ENCODE assay signal across 10 cellular contexts in genomic region chr6:16965679-16966078, GRCh38.
A peak's percentile ranks its signal among the peaks of the same experiment; 100 is the strongest.
DNase-seq lines count a peak whose midpoint lies in the region; ATAC-seq, FAIRE-seq and TF ChIP-seq lines count a peak whose summit lies in the region.
"Had no signal": no experiment of that assay in that cellular context is flagged by ENCODE, and none has a peak within 500 bp of the region (broad histone marks: within the 10 kb centered on the region; RNA-seq: fewer than 3 reads in every experiment).

No MANE protein-coding gene starts in this region.

- dilution Hi-C loops in IMR-90 (cut with HindIII; ENCODE audit: low sequenced_read_pairs, unreplicated experiment) = no loop called here

- no peak overlapping the region for H2BK5ac ChIP-seq in IMR-90 (ENCODE audit: low read depth, low read length, poor library complexity, severe bottlenecking)

- CTCF ChIA-PET in IMR-90 (lab: Yijun Ruan, JAX) (interaction anchor here (0.6 to 3.1 kb wide), 13 partner anchors 15 to 626 kb away, joined by 3 to 21 read pairs (median 3); no protein-coding TSS in a partner anchor), RWPE1 (lab: Yijun Ruan, JAX) (interaction anchor here (0.6 to 1.9 kb wide), 15 partner anchors 11 to 606 kb away, joined by 3 to 20 read pairs (median 3); no protein-coding TSS in a partner anchor), K562 (lab: Yijun Ruan, JAX; ENCODE audit: low intra/inter-chr PET ratio) (interaction anchor here (1.3 kb wide), 1 partner anchor 634 kb away, joined by 3 read pairs; no protein-coding TSS in a partner anchor)

- no peak overlapping the region for H3K56ac ChIP-seq in IMR-90 (ENCODE audit: extremely low read depth, insufficient read depth, low read length)

- H2BK120ac ChIP-seq in IMR-90 (ENCODE audit: low read depth, low read length) = no peak overlapping the region

- H3K4ac ChIP-seq in IMR-90 (ENCODE audit: low read depth, low read length) = peak overlapping the region; percentile 27

- no peaks in the 10 kb centered on the region for H3K79me1 ChIP-seq in IMR-90 (ENCODE audit: low read depth in 1 of 2, low read length in 2 of 2)

- H3K4me1 ChIP-seq in IMR-90 (ENCODE audit: control insufficient read depth, insufficient read depth, low read length) = peaks cover 21% of the 10 kb centered on the region
- H3K4me1 ChIP-seq in K562 (replicated peaks in 1 of 2; ENCODE audit: control insufficient read depth in 2 of 2, insufficient read depth in 2 of 2, low read length in 2 of 2) = no peaks in the 10 kb centered on the region
- no peaks in the 10 kb centered on the region for H3K4me1 ChIP-seq in pancreas
- H3K4me1 ChIP-seq: Caco-2 had no signal

- no peak for TF ChIP-seq EP300 in K562 (IDR thresholded peaks at IDR 0.05; ENCODE audit: low read length)

- H4K20me1 ChIP-seq in IMR-90 (ENCODE audit: insufficient read depth, low read length) = no peaks in the 10 kb centered on the region
- no peaks in the 10 kb centered on the region for H4K20me1 ChIP-seq in K562 (replicated peaks; ENCODE audit: control insufficient read depth, insufficient read depth, low read length)

- FAIRE-seq in K562 (lab: Jason Lieb, UNC) = no peak
- no peak for FAIRE-seq in pancreas (lab: Jason Lieb, UNC)
- FAIRE-seq: GM18507 had no signal

- no peak for TF ChIP-seq RAD21 in IMR-90 (IDR thresholded peaks at IDR 0.05; ENCODE audit: low read length)
- no peak for TF ChIP-seq RAD21 in K562 (CRISPR knock-in tag; conservative IDR thresholded peaks at IDR 0.05 in 1 of 2, IDR thresholded peaks at IDR 0.05 in 1 of 2)

- DNase-seq in IMR-90 (no peak), RWPE1 (ENCODE audit: low spot score) (peak; percentile 13), K562 (ENCODE audit: extremely low read depth in 1 of 4, low spot score in 3 of 4) (no peak), NCI-H1930 (lab: John Stamatoyannopoulos, UW) (no peak), RKO (ENCODE audit: low spot score) (no peak), pancreas (no peak)
- DNase-seq: Caco-2; CD8-positive, alpha-beta memory T cell had no signal

- TF ChIP-seq CTCF in IMR-90 (conservative IDR thresholded peaks at IDR 0.05; ENCODE audit: low read depth, low read length) (no peak), RWPE1 (conservative IDR thresholded peaks at IDR 0.05; ENCODE audit: low read depth) (no peak), K562 (IDR thresholded peaks at IDR 0.05 in 2 of 3, conservative IDR thresholded peaks at IDR 0.05 in 1 of 3; ENCODE audit: insufficient read depth in 2 of 3, low read depth in 1 of 3, low read length in 3 of 3) (no peak), pancreas (IDR thresholded peaks at IDR 0.05) (no peak)

- H3K9ac ChIP-seq in IMR-90 (ENCODE audit: low read depth, low read length) (no peak overlapping the region), K562 (ENCODE audit: insufficient read depth in 1 of 2, low read depth in 2 of 2, low read length in 2 of 2) (no peak overlapping the region)

- peaks cover 15% of the 10 kb centered on the region for H3K9me1 ChIP-seq in IMR-90 (ENCODE audit: insufficient read depth, low read length)
- H3K9me1 ChIP-seq in K562 (ENCODE audit: control insufficient read depth, insufficient read depth, low read length) = no peaks in the 10 kb centered on the region

- no peak overlapping the region for H3K4me2 ChIP-seq in IMR-90 (ENCODE audit: low read depth, low read length)
- no peak overlapping the region for H3K4me2 ChIP-seq in K562 (ENCODE audit: insufficient read depth, low read length)

- no peak overlapping the region for H3K14ac ChIP-seq in IMR-90 (replicated peaks; ENCODE audit: low read depth, low read length)

- ATAC-seq in IMR-90 (ENCODE audit: low read depth) (no peak), K562 (no peak), GM21576 (IDR thresholded peaks at IDR 0.05; ENCODE audit: unreplicated experiment) (no peak), pancreas (no peak)

- no peak overlapping the region for H2AK9ac ChIP-seq in IMR-90 (replicated peaks; ENCODE audit: low read depth, low read length, poor library complexity)

- TF ChIP-seq POLR2A in IMR-90 (IDR thresholded peaks at IDR 0.05; ENCODE audit: low read depth, low read length) (no peak), K562 (conservative IDR thresholded peaks at IDR 0.05) (no peak)

- H3K23ac ChIP-seq in IMR-90 (ENCODE audit: low read depth, low read length) = no peak overlapping the region

- no peak overlapping the region for H2BK20ac ChIP-seq in IMR-90 (ENCODE audit: low read depth, low read length)

- H3K4me3 ChIP-seq in IMR-90 (ENCODE audit: insufficient read depth, low read depth, low read length) (no peak overlapping the region), K562 (no peak overlapping the region), pancreas (no peak overlapping the region)

- H4K5ac ChIP-seq in IMR-90 (ENCODE audit: low read depth, low read length) = no peak overlapping the region

- intact Hi-C loops in IMR-90 (cut with micrococcal nuclease) (loop anchor here (1.0 to 10.0 kb wide), 6 partner anchors 121 to 631 kb away; no protein-coding TSS in a partner anchor), K562 (cut with micrococcal nuclease) (loop anchor here (5.0 to 10.0 kb wide), 3 partner anchors 201 to 633 kb away; partner anchors contain the start of gene ATXN1), pancreas (cut with DNase I) (no loop called here)

- no peak overlapping the region; the same call in 1 of the 2 replicates for H2AK5ac ChIP-seq in IMR-90 (ENCODE audit: low read depth, low read length)

- H4K91ac ChIP-seq in IMR-90 (ENCODE audit: insufficient read depth, low read depth, low read length) = no peak overlapping the region

- no peaks in the 10 kb centered on the region for H3K79me2 ChIP-seq in K562 (ENCODE audit: control insufficient read depth, insufficient read depth, low read length)

- peak overlapping the region in 1 of 2 experiments; percentile 14; a peak in 1 of 4 replicates for H4K8ac ChIP-seq in IMR-90 (ENCODE audit: low read depth in 2 of 2, low read length in 2 of 2)

- in situ Hi-C loops in IMR-90 (cut with MboI; ENCODE audit: low sequenced_read_pairs) (loop anchor here (10.0 kb wide), 1 partner anchor 631 kb away; no protein-coding TSS in a partner anchor), K562 (cut with MboI) (no loop called here)

- H2AFZ ChIP-seq in IMR-90 (replicated peaks; ENCODE audit: low read length, poor library complexity) (no peak overlapping the region), K562 (ENCODE audit: low read depth, low read length) (no peak overlapping the region)

- H3K36me3 ChIP-seq in IMR-90 (ENCODE audit: control insufficient read depth, insufficient read depth, low read length) (no peaks in the 10 kb centered on the region), K562 (ENCODE audit: control insufficient read depth, insufficient read depth, low read length) (no peaks in the 10 kb centered on the region), pancreas (no peaks in the 10 kb centered on the region)

- no peaks in the 10 kb centered on the region for H3K9me3 ChIP-seq in IMR-90 (ENCODE audit: control insufficient read depth, insufficient read depth, low read length)
- no peaks in the 10 kb centered on the region for H3K9me3 ChIP-seq in K562 (replicated peaks; ENCODE audit: control insufficient read depth, insufficient read depth, low read depth, low read length)
- H3K9me3 ChIP-seq in pancreas = no peaks in the 10 kb centered on the region
- H3K9me3 ChIP-seq: Caco-2 had no signal

- peak overlapping the region; percentile 16; the same call in 1 of the 3 replicates for H2BK15ac ChIP-seq in IMR-90 (ENCODE audit: low read depth, low read length)

- no peak overlapping the region; the same call in 1 of the 2 replicates for H3K18ac ChIP-seq in IMR-90 (ENCODE audit: low read depth, low read length)

- POLR2A ChIA-PET in IMR-90 (lab: Charles Lee; ENCODE audit: unreplicated experiment) = no interaction called here
- POLR2A ChIA-PET in RWPE1 (lab: Yijun Ruan, JAX; ENCODE audit: low non-redundant PET) = no interaction called here
- POLR2A ChIA-PET in K562 (lab: Yijun Ruan, JAX) = interaction anchor here (0.7 to 2.3 kb wide), 2 partner anchors 11 to 193 kb away, joined by 4 to 9 read pairs; no protein-coding TSS in a partner anchor

- H3K27ac ChIP-seq in IMR-90 (ENCODE audit: insufficient read depth, low read length) = no peak overlapping the region
- no peak overlapping the region for H3K27ac ChIP-seq in RWPE1
- H3K27ac ChIP-seq in K562 (ENCODE audit: extremely low read depth, low read depth, low read length) = no peak overlapping the region
- H3K27ac ChIP-seq in pancreas = no peak overlapping the region

- H3K27me3 ChIP-seq in IMR-90 (ENCODE audit: control insufficient read depth, insufficient read depth, low read length) (no peaks in the 10 kb centered on the region; the same call in 1 of the 2 replicates), K562 (ENCODE audit: control insufficient read depth in 2 of 2, insufficient read depth in 2 of 2, low read length in 2 of 2) (peaks cover 0 to 9% of the 10 kb centered on the region in 2 experiments; a peak in 2 of 5 replicates), pancreas (no peaks in the 10 kb centered on the region)

- BruUV-seq in IMR-90 (replicated peaks; lab: Mats Ljungman, UMichigan) (no TSS peak), K562 (replicated peaks; lab: Mats Ljungman, UMichigan) (no TSS peak)

- WGBS in IMR-90 (ENCODE audit: extremely low coverage in 2 of 2, insufficient read length in 1 of 2), 2 experiments = 100% methylated on average over 1 of the region's 8 CpGs; no CpG with 5 or more reads in 1 of the 2 experiments
- 11% methylated on average over 8 of the region's 8 CpGs for WGBS in K562 (ENCODE audit: insufficient coverage, low coverage, missing lambda C conversion rate)
- 83 to 89% methylated on average over 7 to 8 of the region's 8 CpGs for WGBS in pancreas, 2 donors

TF ChIP-seq in IMR-90, 13 proteins besides CTCF, POLR2A, EP300 and RAD21 (continues in another document):
- TF ChIP-seq CHD1 (IDR thresholded peaks at IDR 0.05; ENCODE audit: low read depth, low read length) (no peak), MXI1 (IDR thresholded peaks at IDR 0.05; ENCODE audit: borderline replicate concordance, low read depth, low read length) (no peak)

TF ChIP-seq in K562, 482 proteins besides CTCF, POLR2A, EP300 and RAD21:
- 0 out of 2 replicates have a peak, but pooled peaks have one; percentile 14 for TF ChIP-seq NFE2 (IDR thresholded peaks at IDR 0.05; ENCODE audit: low read depth)
- TF ChIP-seq ZBTB1 (CRISPR knock-in tag; IDR thresholded peaks at IDR 0.05; ENCODE audit: borderline replicate concordance, low read depth) = no peak
- no peak for TF ChIP-seq NFRKB (IDR thresholded peaks at IDR 0.05; ENCODE audit: low read depth)

Comparison
In these comparisons a context has a peak if more than half of its experiments do, and no peak if none do; other contexts are left out.
1. intact Hi-C loops: an anchor here in IMR-90 (1.0 to 10.0 kb wide) and K562 (5.0 to 10.0 kb wide); none called in pancreas.